Comparison of ENCODE assay signal across 1 cellular context in genomic region chr10:122503886-122504285, GRCh38.
TF ChIP-seq lines count a peak whose summit lies in the region.

No MANE protein-coding gene starts in this region.

TF ChIP-seq in A549, 52 proteins besides CTCF, POLR2A, EP300 and RAD21:
- TF ChIP-seq BCL3 (IDR thresholded peaks at IDR 0.05) (no peak), MAX (IDR thresholded peaks at IDR 0.05) (no peak), POLR2AphosphoS2 (conservative IDR thresholded peaks at IDR 0.05; ENCODE audit: low read length) (no peak), RNF2 (IDR thresholded peaks at IDR 0.05; ENCODE audit: borderline replicate concordance, low read depth) (no peak), E2F6 (IDR thresholded peaks at IDR 0.05; ENCODE audit: borderline replicate concordance, low read depth) (no peak), CBX2 (IDR thresholded peaks at IDR 0.05; ENCODE audit: borderline replicate concordance, low read depth) (no peak), BHLHE40 (IDR thresholded peaks at IDR 0.05; ENCODE audit: low read depth, low read length) (no peak), HOXB5 (CRISPR knock-in tag; IDR thresholded peaks at IDR 0.05) (no peak), TP53 (CRISPR knock-in tag; IDR thresholded peaks at IDR 0.05) (no peak), MYC (IDR thresholded peaks at IDR 0.05; ENCODE audit: borderline replicate concordance, low read length) (no peak), FOSB (CRISPR knock-in tag; IDR thresholded peaks at IDR 0.05) (no peak), TFCP2L1 (CRISPR knock-in tag; IDR thresholded peaks at IDR 0.05) (no peak), MAZ (IDR thresholded peaks at IDR 0.05; ENCODE audit: borderline replicate concordance, low read depth, low read length) (no peak), HDAC2 (IDR thresholded peaks at IDR 0.05) (no peak), NFE2L2 (conservative IDR thresholded peaks at IDR 0.05; ENCODE audit: low read length) (no peak), RCOR1 (IDR thresholded peaks at IDR 0.05; ENCODE audit: low read depth, low read length) (no peak)
